In the genomic region with DNA sequence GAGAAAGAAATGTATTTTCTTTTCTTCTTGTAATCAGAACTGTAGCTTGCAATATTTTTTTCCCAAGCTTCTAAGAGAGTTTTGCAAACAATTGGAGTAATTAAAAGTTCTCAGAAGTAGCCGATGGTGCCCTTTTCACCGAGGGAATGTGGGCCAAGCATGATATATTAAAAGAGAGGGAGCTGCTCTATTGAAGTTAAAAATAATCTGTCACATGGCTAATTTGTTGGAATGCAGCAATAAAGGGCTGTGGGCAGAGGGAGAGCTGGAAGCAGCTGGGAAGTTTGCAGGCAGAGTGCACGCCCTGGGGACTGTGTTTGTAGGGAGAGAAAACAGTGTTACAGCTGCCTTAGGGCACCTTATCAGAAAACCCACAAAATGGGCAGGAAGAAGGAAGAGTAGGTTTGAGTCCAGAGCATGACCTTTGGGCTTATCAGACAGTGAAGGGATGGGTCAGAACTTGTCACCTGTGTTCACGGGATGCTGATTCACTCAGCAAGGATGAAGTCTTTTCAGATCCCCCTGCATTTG, we compare ENCODE assay signal across 12 cellular contexts. TPM values are rescaled to one million over a fixed set of nuclear protein-coding genes. Genes with fewer than 3 reads are reported as not detected.
DNase-seq lines count a peak whose midpoint lies in the region; ATAC-seq and TF ChIP-seq lines count a peak whose summit lies in the region.
"Had no signal": no experiment of that assay in that cellular context is flagged by ENCODE, and none has a peak within 500 bp of the region (broad histone marks: within the 10 kb centered on the region; RNA-seq: fewer than 3 reads in every experiment).

No MANE protein-coding gene starts in this region.

- H3K36me3 ChIP-seq in SK-N-MC (ENCODE audit: insufficient read depth, low read length) (no peaks in the 10 kb centered on the region), neuron (ENCODE audit: insufficient read depth, low read length) (no peaks in the 10 kb centered on the region)

- H3K9ac ChIP-seq in SK-N-MC (ENCODE audit: insufficient read length), result peak overlapping the region; percentile 59

- H3K4me3 ChIP-seq in SK-N-MC, result peak overlapping the region; percentile 52
- H3K4me3 ChIP-seq in fibroblast of villous mesenchyme (ENCODE audit: low read depth, low read length), result no peak overlapping the region
- peak overlapping the region; percentile 19 for H3K4me3 ChIP-seq in neuron (ENCODE audit: low read length)

- H3K4me1 ChIP-seq in neuron (ENCODE audit: insufficient read depth, low read length), result peaks cover 12% of the 10 kb centered on the region

- H3K9me3 ChIP-seq in SK-N-MC (ENCODE audit: low read depth, low read length) (no peaks in the 10 kb centered on the region), neuron (ENCODE audit: low read length) (no peaks in the 10 kb centered on the region)

- H2AFZ ChIP-seq in neuron (ENCODE audit: low read depth, low read length), result peak overlapping the region; percentile 27

- H3K27me3 ChIP-seq in neuron (ENCODE audit: insufficient read depth, low read length), result no peaks in the 10 kb centered on the region

- no peak for TF ChIP-seq CTCF in fibroblast of villous mesenchyme (IDR thresholded peaks at IDR 0.05; ENCODE audit: insufficient read depth, low read depth, low read length)

- DNase-seq in Ammon's horn (ENCODE audit: low spot score), result peak; percentile 27
- no peak for DNase-seq in SK-N-MC (ENCODE audit: low read depth, low spot score)
- peak; percentile 89 for DNase-seq in fibroblast of villous mesenchyme (ENCODE audit: low read depth)
- no peak for DNase-seq in stimulated activated naive CD8-positive, alpha-beta T cell treated with anti-CD3 and anti-CD28 coated beads, Interleukin-15, Interleukin-2, amounts not matched to agents 100 U/mL and 50 U/mL, for 24 hours
- DNase-seq: activated naive CD4-positive, alpha-beta T cell treated with anti-CD3 and anti-CD28 coated beads for 36 hours; DMS53; H7; NCI-H345 had no signal

- ATAC-seq in GM21576 (IDR thresholded peaks at IDR 0.05; ENCODE audit: unreplicated experiment) (no peak), HG02571 (IDR thresholded peaks at IDR 0.05; ENCODE audit: unreplicated experiment) (no peak), GM19452 (IDR thresholded peaks at IDR 0.05; ENCODE audit: unreplicated experiment) (no peak)
- ATAC-seq in stimulated activated naive CD8-positive, alpha-beta T cell treated with anti-CD3 and anti-CD28 coated beads, Interleukin-15, Interleukin-2, amounts not matched to agents 100 U/mL and 50 U/mL, for 24 hours, result no peak

- peak overlapping the region; percentile 67 for H3K27ac ChIP-seq in SK-N-MC

RNA-seq across cellular contexts. Expression of a gene that starts 18.5 kb away (rescaled TPM):
- 11.9 and 19.4 TPM in 2 replicates for total RNA-seq in fibroblast of villous mesenchyme

RNA-seq across cellular contexts. Expression of a gene that starts 20.1 kb away (rescaled TPM):
- total RNA-seq in fibroblast of villous mesenchyme, result 109 and 142 TPM in 2 replicates

RNA-seq across cellular contexts. Expression of a gene that starts 52.8 kb away (rescaled TPM):
- total RNA-seq in fibroblast of villous mesenchyme, result 0.64 TPM in 1 of 2 replicates, not detected in the other
- total RNA-seq: H7 had no signal

Comparison
In these comparisons a context has a peak if more than half of its experiments do, and no peak if none do; other contexts are left out.
1. DNase-seq: peak in Ammon's horn (single experiment) and fibroblast of villous mesenchyme (single experiment); none in SK-N-MC (single experiment) and stimulated activated naive CD8-positive, alpha-beta T cell treated with anti-CD3 and anti-CD28 coated beads, Interleukin-15, Interleukin-2, amounts not matched to agents 100 U/mL and 50 U/mL, for 24 hours (single experiment).